9 cellular contexts compared by ENCODE assay signal in the genomic region with DNA sequence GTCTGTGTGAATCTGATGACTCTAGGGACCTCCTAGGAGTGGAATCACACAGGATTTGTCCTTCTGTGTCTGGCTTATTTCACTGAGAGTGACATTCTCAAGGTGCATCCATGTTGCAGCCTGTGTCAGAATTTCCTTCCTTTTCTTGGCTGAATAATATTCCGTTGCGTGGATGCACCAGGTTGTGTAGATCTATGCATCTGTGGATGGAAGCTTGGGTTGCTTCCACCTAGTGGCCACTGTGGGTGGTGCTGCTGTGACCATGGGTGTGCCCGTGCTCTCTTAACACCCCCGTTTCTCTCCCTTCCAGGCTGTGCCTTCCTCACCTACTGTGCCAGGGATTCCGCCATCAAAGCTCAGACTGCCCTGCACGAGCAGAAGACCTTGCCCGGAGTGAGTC. TPM values are rescaled to one million over a fixed set of nuclear protein-coding genes. Genes with fewer than 3 reads are reported as not detected.
DNase-seq lines count a peak whose midpoint lies in the region; ATAC-seq and TF ChIP-seq lines count a peak whose summit lies in the region.
"Had no signal": no experiment of that assay in that cellular context is flagged by ENCODE, and none has a peak within 500 bp of the region (broad histone marks: within the 10 kb centered on the region; RNA-seq: fewer than 3 reads in every experiment).

No MANE protein-coding gene starts in this region.

- H3K36me3 Mint-ChIP-seq in natural killer cell, result no peaks in the 10 kb centered on the region

- H3K4me3 Mint-ChIP-seq in natural killer cell, result no peak overlapping the region

- in situ Hi-C loops in astrocyte of the spinal cord (cut with HindIII; ENCODE audit: low sequenced_read_pairs), result no loop called here

- H3K27ac Mint-ChIP-seq in natural killer cell, result no peak overlapping the region

- DNase-seq in GM12865 (ENCODE audit: low read depth) (peak; percentile 43), RWPE2 (ENCODE audit: low spot score) (no peak), astrocyte of the spinal cord (ENCODE audit: low read depth, low spot score) (no peak), natural killer cell (peak; percentile 31), ecto neural progenitor cell (ENCODE audit: low spot score) (no peak), H4 (ENCODE audit: low spot score) (no peak)

- intact Hi-C loops in natural killer cell (cut with micrococcal nuclease), result no loop called here

- H3K27ac ChIP-seq in RWPE2 (ENCODE audit: poor library complexity, severe bottlenecking), result no peak overlapping the region

- no peaks in the 10 kb centered on the region for H3K4me1 ChIP-seq in RWPE2 (ENCODE audit: insufficient read depth, poor library complexity, severe bottlenecking)

- ATAC-seq in RWPE2 (ENCODE audit: low read depth), result no peak
- peak; percentile 57 to 80 (median 64) for ATAC-seq in natural killer cell
- ATAC-seq in GM18858 (IDR thresholded peaks at IDR 0.05; ENCODE audit: unreplicated experiment), result no peak
- ATAC-seq in HG03460 (IDR thresholded peaks at IDR 0.05; ENCODE audit: unreplicated experiment), result no peak

- H3K27me3 Mint-ChIP-seq in natural killer cell (ENCODE audit: low read depth in 2 of 2), result peaks cover 0 to 13% of the 10 kb centered on the region in 2 donors

- no peaks in the 10 kb centered on the region for H3K27me3 ChIP-seq in RWPE2 (ENCODE audit: insufficient read depth, poor library complexity, severe bottlenecking)

- TF ChIP-seq CTCF in GM12865 (IDR thresholded peaks at IDR 0.05; ENCODE audit: insufficient read depth, low read depth, low read length, missing control alignments) (peak; percentile 63), RWPE2 (IDR thresholded peaks at IDR 0.05; ENCODE audit: poor library complexity, severe bottlenecking) (peak; percentile 32), astrocyte of the spinal cord (IDR thresholded peaks at IDR 0.05; ENCODE audit: low read depth, low read length) (peak; percentile 59), natural killer cell (IDR thresholded peaks at IDR 0.05) (peak; percentile 57)

- no peaks in the 10 kb centered on the region for H3K9me3 ChIP-seq in RWPE2 (ENCODE audit: severe bottlenecking)

- H3K4me1 Mint-ChIP-seq in natural killer cell, result no peaks in the 10 kb centered on the region

- no peaks in the 10 kb centered on the region for H3K36me3 ChIP-seq in RWPE2 (ENCODE audit: low read depth)

- H3K4me3 ChIP-seq in GM12865 (ENCODE audit: low read depth, low read length) (no peak overlapping the region), RWPE2 (ENCODE audit: severe bottlenecking) (no peak overlapping the region), astrocyte of the spinal cord (ENCODE audit: low read depth, low read length) (no peak overlapping the region)

- no peaks in the 10 kb centered on the region for H3K9me3 Mint-ChIP-seq in natural killer cell

RNA-seq across cellular contexts. Expression of gene CELF5, which starts 26.2 kb away (rescaled TPM):
- under 1 TPM in 2 of 3 donors, not detected in 1; 0.41 to 0.83 TPM for total RNA-seq in natural killer cell
- 0.29 and 0.60 TPM in 2 replicates for total RNA-seq in H4 (2014; rRNA removed; shearing (Covaris generic))
- total RNA-seq: M059J had no signal

Comparison
In these comparisons a context has a peak if more than half of its experiments do, and no peak if none do; other contexts are left out.
1. DNase-seq: peak in GM12865 (single experiment) and natural killer cell (single experiment); none in RWPE2 (single experiment), astrocyte of the spinal cord (single experiment), ecto neural progenitor cell (single experiment) and H4 (single experiment).
2. ATAC-seq: peak in natural killer cell (3 of 3); none in RWPE2 (single experiment), GM18858 (single experiment) and HG03460 (single experiment).
3. Peak in every context shown above with its lines, with median percentiles within 50 percentile points of each other: CTCF ChIP-seq.